In the genomic region with DNA sequence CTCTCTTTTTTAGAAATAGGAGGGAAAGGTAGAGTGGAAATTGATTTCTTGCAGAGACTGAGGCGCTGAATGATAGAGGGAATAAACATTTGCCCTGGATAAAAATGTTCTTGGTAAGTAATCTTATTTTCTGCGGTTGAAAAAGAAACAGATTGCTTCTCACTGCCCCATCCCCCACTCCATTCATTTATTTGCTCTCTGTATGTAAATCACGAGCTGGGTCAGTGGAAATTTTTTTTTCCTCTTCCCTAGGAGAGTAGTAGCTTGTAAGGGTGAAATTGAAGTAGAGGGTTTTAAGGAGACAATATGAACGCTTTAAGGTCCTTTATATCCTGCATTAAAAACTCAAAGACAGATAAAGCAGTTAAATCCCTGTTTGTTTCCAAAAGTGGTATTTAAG, we compare ENCODE assay signal across 8 cellular contexts. TPM values are rescaled to one million over a fixed set of nuclear protein-coding genes. Genes with fewer than 3 reads are reported as not detected.
DNase-seq lines count a peak whose midpoint lies in the region; ATAC-seq and TF ChIP-seq lines count a peak whose summit lies in the region.

No MANE protein-coding gene starts in this region.

- WGBS in esophagus squamous epithelium, 2 donors: 9 to 11% methylated on average over 4 of the region's 4 CpGs

- H3K9me3 ChIP-seq in esophagus squamous epithelium: no peaks in the 10 kb centered on the region

- peaks cover 0 to 62% (median 0%) of the 10 kb centered on the region in 4 donors for H3K27me3 ChIP-seq in esophagus squamous epithelium

- intact Hi-C loops in esophagus squamous epithelium (cut with DNase I): no loop called here

- no peak for TF ChIP-seq POLR2A in esophagus squamous epithelium (IDR thresholded peaks at IDR 0.05)

- peak overlapping the region; percentile 13 for H3K27ac Mint-ChIP-seq in progenitor cell of endocrine pancreas

- ATAC-seq in HG03039 (IDR thresholded peaks at IDR 0.05; ENCODE audit: unreplicated experiment): no peak

- H3K36me3 Mint-ChIP-seq in progenitor cell of endocrine pancreas (ENCODE audit: insufficient read depth): no peaks in the 10 kb centered on the region

- H3K4me1 Mint-ChIP-seq in progenitor cell of endocrine pancreas (ENCODE audit: low read depth): peaks cover 25% of the 10 kb centered on the region

- H3K36me3 ChIP-seq in esophagus squamous epithelium: no peaks in the 10 kb centered on the region

- no peaks in the 10 kb centered on the region for H3K9me3 Mint-ChIP-seq in progenitor cell of endocrine pancreas (ENCODE audit: low read depth)

- H3K27ac ChIP-seq in esophagus squamous epithelium: no peak overlapping the region

- peak overlapping the region; percentile 76 for H3K4me3 Mint-ChIP-seq in progenitor cell of endocrine pancreas (ENCODE audit: low read depth)

- peaks cover 60% of the 10 kb centered on the region for H3K27me3 Mint-ChIP-seq in progenitor cell of endocrine pancreas

- TF ChIP-seq CTCF in esophagus squamous epithelium (IDR thresholded peaks at IDR 0.05) (no peak), progenitor cell of endocrine pancreas (IDR thresholded peaks at IDR 0.05; ENCODE audit: unreplicated experiment) (no peak)

- peaks cover 0 to 34% (median 6%) of the 10 kb centered on the region in 3 donors for H3K4me1 ChIP-seq in esophagus squamous epithelium

- DNase-seq in ELR (ENCODE audit: low read depth) (peak; percentile 24), NCI-H69 (lab: John Stamatoyannopoulos, UW) (peak; percentile 85), esophagus squamous epithelium (lab: John Stamatoyannopoulos, UW) (no peak), progenitor cell of endocrine pancreas (ENCODE audit: low spot score, unreplicated experiment) (no peak), midbrain (lab: John Stamatoyannopoulos, UW) (no peak), dedifferentiated amniotic fluid mesenchymal stem cell (ENCODE audit: extremely low spot score) (no peak)
- no peak for DNase-seq in stimulated activated CD4-positive, alpha-beta T cell treated with anti-CD3 and anti-CD28 coated beads, Interleukin-15, amount 100 ng/mL, for 24 hours

- peak overlapping the region in 3 of 4 donors; percentile 16 to 53 (median 30) for H3K4me3 ChIP-seq in esophagus squamous epithelium

RNA-seq across cellular contexts. Expression of a gene that starts 1.4 kb away (rescaled TPM):
- total RNA-seq in esophagus squamous epithelium (under 1 TPM in 2 of 4 donors, not detected in 2; 0.50 to 0.95 TPM), progenitor cell of endocrine pancreas (0.11 TPM in 1 of 2 replicates, not detected in the other)

Comparison
In these comparisons a context has a peak if more than half of its experiments do, and no peak if none do; other contexts are left out.
1. DNase-seq: peak in ELR (single experiment) and NCI-H69 (single experiment); none in esophagus squamous epithelium (single experiment), progenitor cell of endocrine pancreas (single experiment), stimulated activated CD4-positive, alpha-beta T cell treated with anti-CD3 and anti-CD28 coated beads, Interleukin-15, amount 100 ng/mL, for 24 hours (single experiment), midbrain (single experiment) and dedifferentiated amniotic fluid mesenchymal stem cell (single experiment).